Comparison of ENCODE assay signal across 8 cellular contexts in genomic region chr11:83285131-83285770, GRCh38.
A peak's percentile ranks its signal among the peaks of the same experiment; 100 is the strongest.
DNase-seq lines count a peak whose midpoint lies in the region; ATAC-seq and TF ChIP-seq lines count a peak whose summit lies in the region.

No MANE protein-coding gene starts in this region.

- no peaks in the 10 kb centered on the region for H3K9me3 ChIP-seq in iPS-15b (ENCODE audit: control insufficient read depth, insufficient read depth, low read length)
- H3K9me3 ChIP-seq in stomach smooth muscle (ENCODE audit: control insufficient read depth in 2 of 2, low read length in 2 of 2) = no peaks in the 10 kb centered on the region

- no peaks in the 10 kb centered on the region for H3K27me3 ChIP-seq in iPS-15b (ENCODE audit: control insufficient read depth, insufficient read depth, low read length)
- no peaks in the 10 kb centered on the region for H3K27me3 ChIP-seq in stomach smooth muscle (ENCODE audit: control insufficient read depth in 1 of 2, insufficient read depth in 2 of 2, low read length in 2 of 2)

- H3K36me3 ChIP-seq in iPS-15b (ENCODE audit: control insufficient read depth, insufficient read depth, low read length) (no peaks in the 10 kb centered on the region), stomach smooth muscle (ENCODE audit: control insufficient read depth in 2 of 2, insufficient read depth in 2 of 2, low read length in 2 of 2) (no peaks in the 10 kb centered on the region)

- no peaks in the 10 kb centered on the region for H3K27me3 Mint-ChIP-seq in activated naive CD8-positive, alpha-beta T cell

- ATAC-seq in GM19035 (IDR thresholded peaks at IDR 0.05; ENCODE audit: unreplicated experiment) (peak; percentile 51), HG03159 (IDR thresholded peaks at IDR 0.05; ENCODE audit: unreplicated experiment) (peak; percentile 34)

- H3K4me1 Mint-ChIP-seq in activated naive CD8-positive, alpha-beta T cell (ENCODE audit: low read depth) = peaks cover 52% of the 10 kb centered on the region

- no peaks in the 10 kb centered on the region for H3K9me3 Mint-ChIP-seq in activated naive CD8-positive, alpha-beta T cell (ENCODE audit: low read depth)

- no peak for TF ChIP-seq CTCF in 22Rv1 (IDR thresholded peaks at IDR 0.05)

- H3K9ac ChIP-seq in iPS-15b (ENCODE audit: low read depth, low read length) (peak overlapping the region; percentile 92), stomach smooth muscle (ENCODE audit: low read length in 2 of 2) (peak overlapping the region; percentile 94 to 99)

- H3K36me3 Mint-ChIP-seq in activated naive CD8-positive, alpha-beta T cell = peaks cover 8% of the 10 kb centered on the region

- H3K4me3 ChIP-seq in iPS-15b (ENCODE audit: low read depth, low read length) (peak overlapping the region; percentile 97), stomach smooth muscle (ENCODE audit: low read length in 2 of 2) (peak overlapping the region; percentile 76 to 97)

- peak overlapping the region; percentile 98 for H3K27ac Mint-ChIP-seq in activated naive CD8-positive, alpha-beta T cell

- H3K4me3 Mint-ChIP-seq in activated naive CD8-positive, alpha-beta T cell = peak overlapping the region; percentile 94

- peak overlapping the region; percentile 88 for H3K27ac ChIP-seq in 22Rv1
- H3K27ac ChIP-seq in stomach smooth muscle (ENCODE audit: low read length) = peak overlapping the region; percentile 98

- DNase-seq in EL (no peak), putamen (ENCODE audit: low spot score) (no peak)

- H3K4me1 ChIP-seq in iPS-15b (ENCODE audit: control insufficient read depth, insufficient read depth, low read length) (peaks cover 2% of the 10 kb centered on the region), stomach smooth muscle (ENCODE audit: control insufficient read depth, insufficient read depth, low read length) (peaks cover 6% of the 10 kb centered on the region)
